Comparison of ENCODE assay signal across 1 cellular context in genomic region chr4:165111906-165112257, GRCh38.
TF ChIP-seq lines count a peak whose summit lies in the region.

No MANE protein-coding gene starts in this region.

TF ChIP-seq in endothelial cell of umbilical vein, 7 proteins besides CTCF, POLR2A, EP300 and RAD21:
- TF ChIP-seq GATA2 (IDR thresholded peaks at IDR 0.05; ENCODE audit: insufficient read depth, insufficient read length, low read depth, low read length) (no peak), POLR2AphosphoS5 (IDR thresholded peaks at IDR 0.05; ENCODE audit: insufficient read depth, low read depth, low read length) (no peak), JUN (IDR thresholded peaks at IDR 0.05; ENCODE audit: borderline replicate concordance, insufficient read depth, insufficient read length, low read depth) (no peak), FOS (IDR thresholded peaks at IDR 0.05; ENCODE audit: borderline replicate concordance, insufficient read depth, low read length) (no peak)
